Comparison of ENCODE assay signal across 23 cellular contexts in genomic region chr10:72825163-72825562, GRCh38.
"Had no signal": no experiment of that assay in that cellular context is flagged by ENCODE, and none has a peak within 500 bp of the region (broad histone marks: within the 10 kb centered on the region; RNA-seq: fewer than 3 reads in every experiment).

No MANE protein-coding gene starts in this region.

- DNase-seq: Karpas-422, KG1, MG63, NCI-H1092, NCI-H1105 treated with DMSO at 0.1 percent for 48 hours, NCI-H1417 treated with DMSO at 0.1 percent for 48 hours, NCI-H146, NCI-H1694 treated with DMSO at 0.1 percent for 48 hours, NCI-H1930, NCI-H2081, NCI-H2107, NCI-H2227 treated with DMSO at 0.1 percent for 48 hours, NCI-H524, NCI-H526 treated with DMSO at 0.1 percent for 48 hours, NCI-H774, Right ventricle myocardium superior, RPMI8226, SIG-M5 had no signal

- FAIRE-seq: HTR-8/SVneo, RCC 7860 had no signal

- H3K4me3 ChIP-seq: MG63, SJSA1, SK-N-MC had no signal

- H3K27me3 ChIP-seq: MG63, SJSA1 had no signal

- H3K36me3 ChIP-seq: MG63, SJSA1 had no signal

- H3K27ac ChIP-seq: HL-60, SJSA1, SK-N-MC had no signal

- H3K9me3 ChIP-seq: SJSA1 had no signal
